17 cellular contexts compared by ENCODE assay signal in genomic region chr12:1546931-1547640, GRCh38.
"Had no signal": no experiment of that assay in that cellular context is flagged by ENCODE, and none has a peak within 500 bp of the region (broad histone marks: within the 10 kb centered on the region; RNA-seq: fewer than 3 reads in every experiment).

No MANE protein-coding gene starts in this region.

- H3K9me3 ChIP-seq: ovary, right atrium auricular region, testis had no signal

- H3K4me3 ChIP-seq: coronary artery, hepatocyte, ovary, right atrium auricular region, testis, tibial nerve had no signal

- H3K27ac Mint-ChIP-seq: naive thymus-derived CD4-positive, alpha-beta T cell; nephron progenitor cell; stimulated activated memory B cell treated with anti-CD40 and anti-IgM and Interleukin-4, amounts not matched to agents 10 μg/mL and 1 μg/mL and 100 μg/mL, for 72 hours; stimulated activated naive CD8-positive, alpha-beta T cell treated with anti-CD3 and anti-CD28 coated beads, Interleukin-15, Interleukin-2, amounts not matched to agents 100 ng/mL and 50 ng/mL, for 24 hours had no signal

- H3K27ac ChIP-seq: coronary artery, hepatocyte, ovary, right atrium auricular region, testis, tibial nerve had no signal

- ATAC-seq: left lobe of liver; naive thymus-derived CD4-positive, alpha-beta T cell; stimulated activated memory B cell treated with anti-CD40 and anti-IgM and Interleukin-4, amounts not matched to agents 10 μg/mL and 1 μg/mL and 100 μg/mL, for 72 hours had no signal

- DNase-seq: effector CD4-positive, alpha-beta T cell; foreskin melanocyte; head of caudate nucleus; mammary epithelial cell; naive thymus-derived CD4-positive, alpha-beta T cell; nephron progenitor cell; ovary; stimulated activated CD4-positive, alpha-beta T cell treated with anti-CD3 and anti-CD28 coated beads, Interleukin-1b, Interleukin-23, amount 100 ng/mL, for 48 hours; stimulated activated CD4-positive, alpha-beta T cell treated with anti-CD3 and anti-CD28 coated beads, Interleukin-4, amount 100 ng/mL, for 24 hours; testis had no signal

- H3K4me3 Mint-ChIP-seq: naive thymus-derived CD4-positive, alpha-beta T cell; nephron progenitor cell; stimulated activated memory B cell treated with anti-CD40 and anti-IgM and Interleukin-4, amounts not matched to agents 10 μg/mL and 1 μg/mL and 100 μg/mL, for 72 hours; stimulated activated naive CD8-positive, alpha-beta T cell treated with anti-CD3 and anti-CD28 coated beads, Interleukin-15, Interleukin-2, amounts not matched to agents 100 ng/mL and 50 ng/mL, for 24 hours had no signal

- H3K27me3 ChIP-seq: hepatocyte, ovary, right atrium auricular region, testis, tibial nerve had no signal

- H3K4me1 Mint-ChIP-seq: stimulated activated memory B cell treated with anti-CD40 and anti-IgM and Interleukin-4, amounts not matched to agents 10 μg/mL and 1 μg/mL and 100 μg/mL, for 72 hours had no signal

- H3K4me1 ChIP-seq: right atrium auricular region, testis had no signal

- H3K36me3 ChIP-seq: ovary, right atrium auricular region, tibial nerve had no signal

- H3K4me2 ChIP-seq: hepatocyte had no signal

- H2AFZ ChIP-seq: hepatocyte had no signal
